In the genomic region with DNA sequence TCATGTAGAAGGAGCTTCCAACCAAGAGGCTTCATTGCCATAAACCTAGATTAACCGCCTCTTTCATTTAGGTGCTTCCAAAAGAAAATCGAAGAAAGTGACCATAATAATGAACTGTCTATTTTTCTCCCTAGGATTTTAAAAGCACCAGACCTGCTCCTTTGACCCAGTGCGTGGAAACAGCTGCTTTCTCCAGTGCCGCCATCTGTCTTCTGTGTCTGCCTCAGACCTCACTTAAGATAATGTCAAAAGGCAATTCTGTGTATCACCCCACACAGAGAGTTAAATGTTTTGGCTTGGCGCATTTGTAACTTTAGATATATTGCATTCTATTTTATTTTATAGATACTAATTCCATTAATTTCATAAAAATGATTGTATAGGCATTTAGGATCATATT, we compare ENCODE assay signal across 28 cellular contexts.
"Had no signal": no experiment of that assay in that cellular context is flagged by ENCODE, and none has a peak within 500 bp of the region (broad histone marks: within the 10 kb centered on the region; RNA-seq: fewer than 3 reads in every experiment).

No MANE protein-coding gene starts in this region.

- H3K9me3 ChIP-seq: ascending aorta, breast epithelium, colonic mucosa had no signal

- ATAC-seq: activated CD4-positive, CD25-positive, alpha-beta regulatory T cell treated with anti-CD3 and anti-CD28 coated beads, Interleukin-2, amount 50 U/mL, for 24 hours; activated naive CD4-positive, alpha-beta T cell treated with anti-CD3 and anti-CD28 coated beads, Interleukin-2, amount 50 U/mL, for 72 hours; activated T-cell treated with anti-CD3 and anti-CD28 coated beads, Interleukin-2, amount 50 U/mL, for 72 hours; esophagus mucosa; T-helper 17 cell had no signal

- H3K36me3 ChIP-seq: ascending aorta, breast epithelium, cardiac muscle cell, colonic mucosa, WERI-Rb-1 had no signal

- H3K27me3 ChIP-seq: ascending aorta, breast epithelium, cardiac muscle cell, colonic mucosa had no signal

- DNase-seq: activated B cell treated with CpG ODN at 0.5 μM for 24 hours; activated CD4-positive, alpha-beta T cell treated with anti-CD3 and anti-CD28 coated beads for 48 hours; activated CD4-positive, alpha-beta T cell treated with anti-CD3 and anti-CD28 coated beads, Interleukin-2, amount 50 U/mL, for 1 hour; activated CD4-positive, alpha-beta T cell treated with anti-CD3 and anti-CD28 coated beads, Interleukin-2, amount 50 U/mL, for 48 hours; activated CD8-positive, alpha-beta memory T cell treated with anti-CD3 and anti-CD28 coated beads, Interleukin-2, amount 50 U/mL, for 48 hours; activated gamma-delta T cell; activated naive CD4-positive, alpha-beta T cell; activated naive CD4-positive, alpha-beta T cell treated with anti-CD3 and anti-CD28 coated beads, Interleukin-2, amount 10 ng/mL, durations not matched to agents 7 days and 5 days; activated naive CD8-positive, alpha-beta T cell treated with anti-CD3 and anti-CD28 coated beads, Interleukin-2, amount 10 ng/mL, durations not matched to agents 7 days and 5 days; activated T-cell treated with anti-CD3 and anti-CD28 coated beads for 4 hours; activated T-cell treated with anti-CD3 and anti-CD28 coated beads, Interleukin-2, amount 50 U/mL, for 24 hours; activated T-cell treated with anti-CD3 and anti-CD28 coated beads, Interleukin-2, amount 50 U/mL, for 72 hours; central memory CD4-positive, alpha-beta T cell; cerebellar nuclear complex; colonic mucosa; effector memory CD4-positive, alpha-beta T cell; endodermal cell; foreskin fibroblast; hippocampal formation; T-helper 17 cell; T1000; WERI-Rb-1 had no signal

- H3K4me1 ChIP-seq: breast epithelium, colonic mucosa had no signal

- H3K4me3 ChIP-seq: ascending aorta, breast epithelium, cardiac muscle cell, colonic mucosa had no signal

- H3K27ac ChIP-seq: ascending aorta, breast epithelium, cardiac muscle cell, colonic mucosa, WERI-Rb-1 had no signal
